12 cellular contexts compared by ENCODE assay signal in genomic region chr4:76499461-76499860, GRCh38.
A peak's percentile ranks its signal among the peaks of the same experiment; 100 is the strongest.
DNase-seq lines count a peak whose midpoint lies in the region; ATAC-seq and TF ChIP-seq lines count a peak whose summit lies in the region.
"Had no signal": no experiment of that assay in that cellular context is flagged by ENCODE, and none has a peak within 500 bp of the region (broad histone marks: within the 10 kb centered on the region; RNA-seq: fewer than 3 reads in every experiment).

No MANE protein-coding gene starts in this region.

- no peak for TF ChIP-seq CTCF in VCaP (conservative IDR thresholded peaks at IDR 0.05)

- H3K27ac ChIP-seq in VCaP, result peak overlapping the region; percentile 41
- H3K27ac ChIP-seq: ascending aorta had no signal

- DNase-seq in SIG-M5 treated with dmso at 0.1 percent for 504 hours (lab: John Stamatoyannopoulos, UW; ENCODE audit: unreplicated experiment) (no peak), NCI-H2107 (lab: John Stamatoyannopoulos, UW) (no peak), midbrain (lab: John Stamatoyannopoulos, UW) (no peak)
- DNase-seq in activated effector memory CD4-positive, alpha-beta T cell treated with Interleukin-2 at 50 U/mL for 16 hours, result no peak
- DNase-seq: activated CD4-positive, alpha-beta T cell treated with anti-CD3 and anti-CD28 coated beads for 1 hour; activated T-cell treated with anti-CD3 and anti-CD28 coated beads, Interleukin-2, amount 50 U/mL, for 72 hours; H7 had no signal

- ATAC-seq in GM18498 (IDR thresholded peaks at IDR 0.05; ENCODE audit: unreplicated experiment) (peak; percentile 89), GM19452 (IDR thresholded peaks at IDR 0.05; ENCODE audit: unreplicated experiment) (peak; percentile 72), HG03039 (IDR thresholded peaks at IDR 0.05; ENCODE audit: unreplicated experiment) (peak; percentile 67)
- ATAC-seq: activated T-cell treated with anti-CD3 and anti-CD28 coated beads, Interleukin-2, amount 50 U/mL, for 72 hours had no signal
